ENCODE assay signal across 3 cellular contexts in the genomic region with DNA sequence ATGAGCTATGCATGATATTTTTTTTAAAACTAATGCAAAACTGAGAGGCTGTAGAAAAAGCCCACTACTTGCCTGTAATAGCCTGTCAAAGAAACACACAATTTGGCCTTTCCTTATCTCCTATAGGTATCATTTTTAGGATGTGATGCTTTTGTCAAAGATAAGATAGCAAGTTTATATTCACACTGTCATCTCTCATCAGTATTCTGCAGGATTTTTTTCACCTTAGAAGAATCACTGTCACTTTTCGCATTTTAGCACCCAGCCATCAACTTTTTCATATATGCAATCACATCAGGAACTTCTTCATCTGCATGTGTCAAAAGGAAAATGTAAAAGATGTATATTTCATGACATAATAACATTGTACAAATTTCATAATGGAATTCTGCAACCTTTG.
"Had no signal": no experiment of that assay in that cellular context is flagged by ENCODE, and none has a peak within 500 bp of the region (broad histone marks: within the 10 kb centered on the region; RNA-seq: fewer than 3 reads in every experiment).

No MANE protein-coding gene starts in this region.

- DNase-seq: GDM1, GF-D8 had no signal

- H3K4me3 ChIP-seq: GM12878 had no signal
